Comparison of ENCODE assay signal across 8 cellular contexts in the genomic region with DNA sequence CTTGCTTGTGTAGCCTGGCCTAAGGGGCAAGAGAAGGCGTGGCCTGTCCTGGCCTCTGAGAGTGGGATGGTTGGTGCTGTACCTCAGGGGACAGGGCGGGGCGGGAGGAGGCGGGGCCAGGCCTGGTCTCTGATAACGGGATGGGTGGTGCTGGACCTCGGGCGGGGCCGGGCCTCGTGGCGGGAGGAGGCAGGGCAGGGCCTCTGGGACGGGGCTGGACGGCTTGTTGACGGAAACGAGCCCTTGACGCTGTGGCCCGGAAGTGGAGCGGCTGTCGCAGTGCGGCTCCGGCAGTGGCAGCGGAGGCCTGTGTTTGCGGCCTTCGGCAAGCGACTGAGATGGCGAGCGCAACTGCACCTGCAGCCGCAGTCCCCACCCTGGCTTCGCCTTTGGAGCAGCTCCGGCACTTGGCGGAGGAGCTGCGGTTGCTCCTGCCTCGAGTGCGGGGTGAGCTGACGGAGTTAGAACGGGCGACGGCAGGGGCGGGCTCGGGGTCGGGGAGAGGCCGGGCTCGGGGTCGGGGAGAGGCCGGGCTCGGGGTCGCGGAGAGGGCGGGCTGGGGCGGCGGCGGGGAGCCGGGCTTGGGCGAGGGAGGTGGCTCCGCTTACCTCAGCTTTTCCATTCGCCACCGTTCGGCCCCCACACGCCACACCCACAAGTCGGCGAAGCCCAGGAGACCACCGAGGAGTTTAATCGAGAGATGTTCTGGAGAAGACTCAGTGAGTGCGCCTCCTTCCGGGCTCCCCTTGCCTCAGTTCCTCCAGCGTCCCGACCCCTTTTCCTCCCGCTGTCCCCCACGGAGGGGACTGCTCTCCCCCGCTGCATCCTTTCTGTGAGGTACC. TPM values are rescaled to one million over a fixed set of nuclear protein-coding genes. Genes with fewer than 3 reads are reported as not detected.
DNase-seq lines count a peak whose midpoint lies in the region; ATAC-seq and TF ChIP-seq lines count a peak whose summit lies in the region.

A gene with protein sequence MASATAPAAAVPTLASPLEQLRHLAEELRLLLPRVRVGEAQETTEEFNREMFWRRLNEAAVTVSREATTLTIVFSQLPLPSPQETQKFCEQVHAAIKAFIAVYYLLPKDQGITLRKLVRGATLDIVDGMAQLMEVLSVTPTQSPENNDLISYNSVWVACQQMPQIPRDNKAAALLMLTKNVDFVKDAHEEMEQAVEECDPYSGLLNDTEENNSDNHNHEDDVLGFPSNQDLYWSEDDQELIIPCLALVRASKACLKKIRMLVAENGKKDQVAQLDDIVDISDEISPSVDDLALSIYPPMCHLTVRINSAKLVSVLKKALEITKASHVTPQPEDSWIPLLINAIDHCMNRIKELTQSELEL (plus strand): TSS at position 243 of the 842 bp plus-strand sequence. CDS start 96 bp downstream, at position 339.

- peaks cover 26% of the 10 kb centered on the region for H3K36me3 Mint-ChIP-seq in T-cell

- no peaks in the 10 kb centered on the region for H3K9me3 ChIP-seq in adipocyte (ENCODE audit: control insufficient read depth, low read length)
- H3K9me3 ChIP-seq in upper lobe of left lung: no peaks in the 10 kb centered on the region

- peaks cover 14% of the 10 kb centered on the region for H3K36me3 ChIP-seq in adipocyte (ENCODE audit: control insufficient read depth, insufficient read depth, low read length, severe bottlenecking)
- peaks cover 6 to 29% (median 20%) of the 10 kb centered on the region in 4 donors for H3K36me3 ChIP-seq in upper lobe of left lung

- H3K9me3 Mint-ChIP-seq in T-cell: no peaks in the 10 kb centered on the region

- H3K4me1 Mint-ChIP-seq in T-cell: peaks cover 40 to 54% (median 41%) of the 10 kb centered on the region in 3 donors

- H3K27ac ChIP-seq in upper lobe of left lung: peak within 1 kb of the TSS; percentile 95 to 98 (median 96)

- DNase-seq in NCI-H1105 (lab: John Stamatoyannopoulos, UW) (peak; percentile 63), T-cell (peak; percentile 69 to 91 (median 81)), adipocyte (ENCODE audit: low read depth) (peak; percentile 91), cardiac septum (ENCODE audit: low spot score) (peak; percentile 99), pons (ENCODE audit: low spot score) (peak; percentile 74), upper lobe of left lung (peak; percentile 99 to 100)

- TF ChIP-seq POLR2A in upper lobe of left lung (IDR thresholded peaks at IDR 0.05): peak; percentile 30 to 94 (median 73)

- POLR2A ChIA-PET in T-cell (lab: Charles Lee): no interaction called here

- intact Hi-C loops in cardiac septum (cut with DNase I): loop anchor here (5.0 kb wide), 2 partner anchors 53 to 78 kb away; a partner anchor contains a TSS

- CTCF ChIA-PET in T-cell (lab: Charles Lee): no interaction called here

- H3K4me3 ChIP-seq in adipocyte (ENCODE audit: low read length): peak within 1 kb of the TSS; percentile 89
- peak within 1 kb of the TSS; percentile 73 to 98 (median 91) for H3K4me3 ChIP-seq in upper lobe of left lung

- H3K27me3 ChIP-seq in adipocyte (replicated peaks; ENCODE audit: control insufficient read depth, insufficient read depth, low read length) (no peaks in the 10 kb centered on the region), upper lobe of left lung (no peaks in the 10 kb centered on the region)

- H3K4me3 Mint-ChIP-seq in T-cell: peak within 1 kb of the TSS; percentile 91 to 97 (median 94)

- TF ChIP-seq CTCF in GM12874 (IDR thresholded peaks at IDR 0.05; ENCODE audit: insufficient read depth, low read depth, low read length): peak; percentile 66
- TF ChIP-seq CTCF in upper lobe of left lung (IDR thresholded peaks at IDR 0.05): peak in 5 of 6 experiments; percentile 14 to 47 (median 36)

- WGBS in upper lobe of left lung, 2 donors: 1% methylated on average over 25 to 60 of the region's 69 CpGs

- no peak for TF ChIP-seq EP300 in upper lobe of left lung (IDR thresholded peaks at IDR 0.05)

- ATAC-seq in HG02610 (IDR thresholded peaks at IDR 0.05; ENCODE audit: unreplicated experiment) (peak; percentile 95), T-cell (replicated peaks in 1 of 4) (peak; percentile 86 to 94 (median 90)), upper lobe of left lung (ENCODE audit: low FRiP score in 2 of 2) (peak; percentile 98 to 99)

- peak within 1 kb of the TSS; percentile 88 for H3K9ac ChIP-seq in adipocyte (ENCODE audit: low read length)

- no peaks in the 10 kb centered on the region for H3K27me3 Mint-ChIP-seq in T-cell

- H3K4me1 ChIP-seq in adipocyte (ENCODE audit: control insufficient read depth, insufficient read depth, low read length): peaks cover 20% of the 10 kb centered on the region
- H3K4me1 ChIP-seq in upper lobe of left lung: peaks cover 6 to 24% (median 21%) of the 10 kb centered on the region in 4 donors

- H3K27ac Mint-ChIP-seq in T-cell: peak within 1 kb of the TSS; percentile 96 to 97

RNA-seq across cellular contexts. Expression of the gene that starts here (rescaled TPM):
- total RNA-seq in T-cell: 100 to 1,000 TPM in 3 of 5 donors, 10 to 100 TPM in 2; 91.3 to 103 (median 102) TPM
- 56.6 TPM for total RNA-seq in cardiac septum
- total RNA-seq in upper lobe of left lung: 100 to 1,000 TPM in 2 of 6 donors, 10 to 100 TPM in 4; 56.1 to 117 (median 95.5) TPM

Comparison
In these comparisons a context has a peak if more than half of its experiments do, and no peak if none do; other contexts are left out.
1. Peak in every context shown above with its lines: DNase-seq, ATAC-seq, H3K4me3 ChIP-seq and H3K27ac ChIP-seq.